In genomic region chr1:196651079-196651478, GRCh38 we compare ENCODE assay signal across 1 cellular context.
TF ChIP-seq lines count a peak whose summit lies in the region.

No MANE protein-coding gene starts in this region.

TF ChIP-seq in SK-N-SH treated with all-trans-retinoic acid at 6 μM for 48 hours, 23 proteins besides CTCF, POLR2A, EP300 and RAD21 (continued from another document):
- TF ChIP-seq, protein P1, sequence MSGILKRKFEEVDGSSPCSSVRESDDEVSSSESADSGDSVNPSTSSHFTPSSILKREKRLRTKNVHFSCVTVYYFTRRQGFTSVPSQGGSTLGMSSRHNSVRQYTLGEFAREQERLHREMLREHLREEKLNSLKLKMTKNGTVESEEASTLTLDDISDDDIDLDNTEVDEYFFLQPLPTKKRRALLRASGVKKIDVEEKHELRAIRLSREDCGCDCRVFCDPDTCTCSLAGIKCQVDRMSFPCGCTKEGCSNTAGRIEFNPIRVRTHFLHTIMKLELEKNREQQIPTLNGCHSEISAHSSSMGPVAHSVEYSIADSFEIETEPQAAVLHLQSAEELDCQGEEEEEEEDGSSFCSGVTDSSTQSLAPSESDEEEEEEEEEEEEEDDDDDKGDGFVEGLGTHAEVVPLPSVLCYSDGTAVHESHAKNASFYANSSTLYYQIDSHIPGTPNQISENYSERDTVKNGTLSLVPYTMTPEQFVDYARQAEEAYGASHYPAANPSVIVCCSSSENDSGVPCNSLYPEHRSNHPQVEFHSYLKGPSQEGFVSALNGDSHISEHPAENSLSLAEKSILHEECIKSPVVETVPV (CRISPR knock-in tag; IDR thresholded peaks at IDR 0.05), result no peak
- no peak for TF ChIP-seq ISL1 (CRISPR knock-in tag; IDR thresholded peaks at IDR 0.05)
- TF ChIP-seq TOX (CRISPR knock-in tag; IDR thresholded peaks at IDR 0.05; ENCODE audit: borderline replicate concordance), result no peak
- TF ChIP-seq OSR1 (CRISPR knock-in tag; IDR thresholded peaks at IDR 0.05), result no peak
- no peak for TF ChIP-seq ZFP30 (CRISPR knock-in tag; IDR thresholded peaks at IDR 0.05)
- TF ChIP-seq ZC3H10 (CRISPR knock-in tag; IDR thresholded peaks at IDR 0.05), result no peak
- TF ChIP-seq CSDC2 (CRISPR knock-in tag; IDR thresholded peaks at IDR 0.05), result no peak
- TF ChIP-seq ZFP3 (CRISPR knock-in tag; IDR thresholded peaks at IDR 0.05), result no peak
- TF ChIP-seq TCF4 (CRISPR knock-in tag; IDR thresholded peaks at IDR 0.05; ENCODE audit: borderline replicate concordance), result no peak
- TF ChIP-seq PPARA (CRISPR knock-in tag; IDR thresholded peaks at IDR 0.05; ENCODE audit: borderline replicate concordance), result no peak
- TF ChIP-seq ZNF8 (CRISPR knock-in tag; IDR thresholded peaks at IDR 0.05), result no peak
- TF ChIP-seq RARB (CRISPR knock-in tag; IDR thresholded peaks at IDR 0.05), result no peak
- no peak for TF ChIP-seq ARNTL (CRISPR knock-in tag; IDR thresholded peaks at IDR 0.05; ENCODE audit: borderline replicate concordance, low read depth)
- TF ChIP-seq ZNF70 (CRISPR knock-in tag; IDR thresholded peaks at IDR 0.05), result no peak
- no peak for TF ChIP-seq TSHZ2 (CRISPR knock-in tag; IDR thresholded peaks at IDR 0.05)
- TF ChIP-seq, protein P2, sequence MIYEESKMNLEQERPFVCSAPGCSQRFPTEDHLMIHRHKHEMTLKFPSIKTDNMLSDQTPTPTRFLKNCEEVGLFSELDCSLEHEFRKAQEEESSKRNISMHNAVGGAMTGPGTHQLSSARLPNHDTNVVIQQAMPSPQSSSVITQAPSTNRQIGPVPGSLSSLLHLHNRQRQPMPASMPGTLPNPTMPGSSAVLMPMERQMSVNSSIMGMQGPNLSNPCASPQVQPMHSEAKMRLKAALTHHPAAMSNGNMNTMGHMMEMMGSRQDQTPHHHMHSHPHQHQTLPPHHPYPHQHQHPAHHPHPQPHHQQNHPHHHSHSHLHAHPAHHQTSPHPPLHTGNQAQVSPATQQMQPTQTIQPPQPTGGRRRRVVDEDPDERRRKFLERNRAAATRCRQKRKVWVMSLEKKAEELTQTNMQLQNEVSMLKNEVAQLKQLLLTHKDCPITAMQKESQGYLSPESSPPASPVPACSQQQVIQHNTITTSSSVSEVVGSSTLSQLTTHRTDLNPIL (CRISPR knock-in tag; IDR thresholded peaks at IDR 0.05; ENCODE audit: low read depth), result no peak
